8 cellular contexts compared by ENCODE assay signal in the genomic region with DNA sequence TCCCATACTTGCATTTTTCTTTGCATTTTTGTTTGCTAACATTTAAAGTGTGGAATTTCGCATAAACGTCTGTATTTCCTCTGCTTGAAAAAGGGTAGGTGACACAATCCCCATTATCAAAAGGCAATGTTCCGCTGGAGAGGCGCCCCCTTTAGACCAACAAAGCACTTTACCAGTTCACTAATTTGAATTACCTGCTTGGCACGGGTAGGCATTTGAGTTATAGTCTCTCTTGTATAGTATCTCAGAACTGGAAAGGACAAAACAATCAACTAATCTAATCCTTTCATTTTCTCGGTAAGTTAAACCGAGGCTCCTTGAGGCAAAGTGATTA. TPM values are rescaled to one million over a fixed set of nuclear protein-coding genes. Genes with fewer than 3 reads are reported as not detected.
DNase-seq lines count a peak whose midpoint lies in the region; TF ChIP-seq lines count a peak whose summit lies in the region.

No MANE protein-coding gene starts in this region.

- H3K27me3 Mint-ChIP-seq in endodermal cell (ENCODE audit: insufficient read depth): peaks cover 20% of the 10 kb centered on the region

- H3K27ac ChIP-seq in SK-N-SH (ENCODE audit: low read depth in 2 of 2, low read length in 1 of 2) (no peak overlapping the region), endodermal cell (ENCODE audit: low read depth, low read length) (peak overlapping the region; percentile 14), urinary bladder (ENCODE audit: low read depth) (no peak overlapping the region)

- H3K4me1 ChIP-seq in SK-N-SH (ENCODE audit: control insufficient read depth in 1 of 2, insufficient read depth in 2 of 2, low read depth in 1 of 2, low read length in 1 of 2): peaks cover 0 to 3% of the 10 kb centered on the region in 2 experiments; a peak in 2 of 4 replicates
- H3K4me1 ChIP-seq in endodermal cell (ENCODE audit: control insufficient read depth, insufficient read depth, low read length): no peaks in the 10 kb centered on the region
- no peaks in the 10 kb centered on the region for H3K4me1 ChIP-seq in urinary bladder (ENCODE audit: insufficient read depth)

- H3K27me3 ChIP-seq in H7 (ENCODE audit: control insufficient read depth, insufficient read depth, low read length) (peaks cover 5% of the 10 kb centered on the region), SK-N-SH (ENCODE audit: insufficient read depth) (no peaks in the 10 kb centered on the region), endodermal cell (ENCODE audit: control insufficient read depth, insufficient read depth, low read length, poor library complexity, severe bottlenecking) (peaks cover 17% of the 10 kb centered on the region)

- no peaks in the 10 kb centered on the region; the same call in 1 of the 2 replicates for H3K79me2 ChIP-seq in SK-N-SH (ENCODE audit: insufficient read depth)

- no peaks in the 10 kb centered on the region for H3K36me3 Mint-ChIP-seq in endodermal cell (ENCODE audit: low read depth)

- no peaks in the 10 kb centered on the region for H3K9me2 ChIP-seq in SK-N-SH

- H2AFZ ChIP-seq in SK-N-SH (ENCODE audit: low read depth): peak overlapping the region; percentile 94

- peaks cover 7% of the 10 kb centered on the region for H3F3A ChIP-seq in SK-N-SH (replicated peaks; ENCODE audit: insufficient read depth)

- DNase-seq in DMS 273 (lab: John Stamatoyannopoulos, UW; ENCODE audit: unreplicated experiment): peak; percentile 79
- DNase-seq in DMS 273 treated with DMSO at 0.1 percent for 48 hours (lab: John Stamatoyannopoulos, UW): no peak
- peak; percentile 36 for DNase-seq in H7
- peak; percentile 41 for DNase-seq in LHCN-M2 (ENCODE audit: low read depth)
- peak; percentile 38 for DNase-seq in SK-N-SH
- peak; percentile 84 for DNase-seq in endodermal cell
- peak; percentile 13 for DNase-seq in mucosa of gallbladder (ENCODE audit: low spot score)

- peak overlapping the region; percentile 89 for H3K27ac Mint-ChIP-seq in endodermal cell

- TF ChIP-seq RAD21 in SK-N-SH (IDR thresholded peaks at IDR 0.05; ENCODE audit: low read length): peak; percentile 45

- H3K36me3 ChIP-seq in H7 (replicated peaks; ENCODE audit: control insufficient read depth, insufficient read depth, low read length) (no peaks in the 10 kb centered on the region), SK-N-SH (replicated peaks in 1 of 2; ENCODE audit: control insufficient read depth in 1 of 2, insufficient read depth in 2 of 2, low read length in 1 of 2) (no peaks in the 10 kb centered on the region), endodermal cell (ENCODE audit: control insufficient read depth, insufficient read depth, low read length) (no peaks in the 10 kb centered on the region), urinary bladder (ENCODE audit: insufficient read depth) (no peaks in the 10 kb centered on the region)

- POLR2A ChIA-PET in SK-N-SH (lab: Yijun Ruan, JAX): no interaction called here

- H4K20me1 ChIP-seq in SK-N-SH (ENCODE audit: insufficient read depth): no peaks in the 10 kb centered on the region

- H3K4me2 ChIP-seq in SK-N-SH: peak overlapping the region; percentile 89

- peak overlapping the region; percentile 83 for H3K4me3 ChIP-seq in H7 (ENCODE audit: insufficient read depth, low read depth, low read length)
- peak overlapping the region; percentile 80 to 83 for H3K4me3 ChIP-seq in SK-N-SH (ENCODE audit: low read depth in 2 of 2, low read length in 1 of 2)
- H3K4me3 ChIP-seq in endodermal cell (ENCODE audit: low read length): peak overlapping the region; percentile 93
- peak overlapping the region; percentile 62 for H3K4me3 ChIP-seq in urinary bladder (ENCODE audit: low read depth, low read length)

- H3K4me1 Mint-ChIP-seq in endodermal cell: peaks cover 2% of the 10 kb centered on the region

- H3K9ac ChIP-seq in SK-N-SH (peak overlapping the region; percentile 34; the same call in 1 of the 2 replicates), endodermal cell (ENCODE audit: extremely low read depth, low read length, poor library complexity, severe bottlenecking) (peak overlapping the region; percentile 63)

- no peak for TF ChIP-seq EP300 in SK-N-SH (IDR thresholded peaks at IDR 0.05; ENCODE audit: borderline replicate concordance in 1 of 2, low read depth in 1 of 2, low read length in 1 of 2)

- 2% methylated on average over 7 of the region's 7 CpGs for WGBS in SK-N-SH (ENCODE audit: low lambda C conversion rate)
- WGBS in endodermal cell (ENCODE audit: insufficient coverage in 1 of 2, insufficient read length in 1 of 2), 2 experiments: 0 to 1% methylated on average over 1 to 7 of the region's 7 CpGs
- 1% methylated on average over 7 of the region's 7 CpGs for whole genome bisulfite sequencing in urinary bladder

- no peaks in the 10 kb centered on the region for H3K9me3 Mint-ChIP-seq in endodermal cell

- CTCF ChIA-PET in SK-N-SH (lab: Yijun Ruan, JAX): interaction anchor here (1.0 to 1.5 kb wide), 2 partner anchors 21 to 54 kb away, joined by 3 read pairs; no protein-coding TSS in a partner anchor

- H3K4me3 Mint-ChIP-seq in endodermal cell: peak overlapping the region; percentile 85

- TF ChIP-seq CTCF in SK-N-SH (IDR thresholded peaks at IDR 0.05) (peak; percentile 67), endodermal cell (conservative IDR thresholded peaks at IDR 0.05) (peak; percentile 92)

- H3K9me3 ChIP-seq in SK-N-SH (no peaks in the 10 kb centered on the region), endodermal cell (ENCODE audit: control insufficient read depth, low read length) (no peaks in the 10 kb centered on the region)

TF ChIP-seq in SK-N-SH, 30 proteins besides CTCF, POLR2A, EP300 and RAD21:
- no peak for TF ChIP-seq ELF1 (IDR thresholded peaks at IDR 0.05)
- no peak for TF ChIP-seq IRF3 (IDR thresholded peaks at IDR 0.05; ENCODE audit: low read depth, low read length)
- no peak for TF ChIP-seq TAF1 (IDR thresholded peaks at IDR 0.05; ENCODE audit: borderline replicate concordance, low read depth, low read length)
- TF ChIP-seq, protein P1, sequence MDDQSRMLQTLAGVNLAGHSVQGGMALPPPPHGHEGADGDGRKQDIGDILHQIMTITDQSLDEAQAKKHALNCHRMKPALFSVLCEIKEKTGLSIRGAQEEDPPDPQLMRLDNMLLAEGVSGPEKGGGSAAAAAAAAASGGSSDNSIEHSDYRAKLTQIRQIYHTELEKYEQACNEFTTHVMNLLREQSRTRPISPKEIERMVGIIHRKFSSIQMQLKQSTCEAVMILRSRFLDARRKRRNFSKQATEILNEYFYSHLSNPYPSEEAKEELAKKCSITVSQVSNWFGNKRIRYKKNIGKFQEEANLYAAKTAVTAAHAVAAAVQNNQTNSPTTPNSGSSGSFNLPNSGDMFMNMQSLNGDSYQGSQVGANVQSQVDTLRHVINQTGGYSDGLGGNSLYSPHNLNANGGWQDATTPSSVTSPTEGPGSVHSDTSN (IDR thresholded peaks at IDR 0.05): no peak
- TF ChIP-seq POLR2AphosphoS5 (IDR thresholded peaks at IDR 0.05; ENCODE audit: low read depth, low read length): no peak
- no peak for TF ChIP-seq YY1 (IDR thresholded peaks at IDR 0.05; ENCODE audit: low read depth)
- TF ChIP-seq FOSL2 (IDR thresholded peaks at IDR 0.05; ENCODE audit: borderline replicate concordance, low read depth): no peak

RNA-seq across cellular contexts. Expression of gene CCDC39, which starts 0.8 kb away (rescaled TPM):
- 0.07 TPM in 1 of 2 replicates, not detected in the other for total RNA-seq in H7 (2014; rRNA removed; shearing (Covaris generic))
- total RNA-seq in LHCN-M2 (2014; rRNA removed) (not detected in 2 replicates), endodermal cell (1 to 10 TPM in 1 of 2 donors, under 1 TPM in 1; 0.20 to 1.1 TPM), mucosa of gallbladder (not detected), urinary bladder (not detected)
- not detected for polyA plus RNA-seq in LHCN-M2 (2012)
- polyA plus RNA-seq in SK-N-SH (2012; rRNA removed) (not detected in 2 replicates), urinary bladder (0.14 TPM)
- 0.04 TPM in 1 of 2 replicates, not detected in the other for polyA plus RNA-seq in SK-N-SH (2012; cell fraction: cytosol; rRNA removed)
- polyA plus RNA-seq in SK-N-SH (2012; cell fraction: nucleus; rRNA removed): not detected in 2 replicates
- 0.25 TPM for polyA plus RNA-seq in endodermal cell (2013, experiment 1 of 2)
- not detected for polyA plus RNA-seq in endodermal cell (2013, experiment 2 of 2)
